ENCODE assay signal across 1 cellular context in genomic region chr14:76947078-76947837, GRCh38.
A peak's percentile ranks its signal among the peaks of the same experiment; 100 is the strongest.
TF ChIP-seq lines count a peak whose summit lies in the region.

No MANE protein-coding gene starts in this region.

TF ChIP-seq in HEK293, 187 proteins besides CTCF, POLR2A, EP300 and RAD21 (continued from another document):
- TF ChIP-seq, protein P1, sequence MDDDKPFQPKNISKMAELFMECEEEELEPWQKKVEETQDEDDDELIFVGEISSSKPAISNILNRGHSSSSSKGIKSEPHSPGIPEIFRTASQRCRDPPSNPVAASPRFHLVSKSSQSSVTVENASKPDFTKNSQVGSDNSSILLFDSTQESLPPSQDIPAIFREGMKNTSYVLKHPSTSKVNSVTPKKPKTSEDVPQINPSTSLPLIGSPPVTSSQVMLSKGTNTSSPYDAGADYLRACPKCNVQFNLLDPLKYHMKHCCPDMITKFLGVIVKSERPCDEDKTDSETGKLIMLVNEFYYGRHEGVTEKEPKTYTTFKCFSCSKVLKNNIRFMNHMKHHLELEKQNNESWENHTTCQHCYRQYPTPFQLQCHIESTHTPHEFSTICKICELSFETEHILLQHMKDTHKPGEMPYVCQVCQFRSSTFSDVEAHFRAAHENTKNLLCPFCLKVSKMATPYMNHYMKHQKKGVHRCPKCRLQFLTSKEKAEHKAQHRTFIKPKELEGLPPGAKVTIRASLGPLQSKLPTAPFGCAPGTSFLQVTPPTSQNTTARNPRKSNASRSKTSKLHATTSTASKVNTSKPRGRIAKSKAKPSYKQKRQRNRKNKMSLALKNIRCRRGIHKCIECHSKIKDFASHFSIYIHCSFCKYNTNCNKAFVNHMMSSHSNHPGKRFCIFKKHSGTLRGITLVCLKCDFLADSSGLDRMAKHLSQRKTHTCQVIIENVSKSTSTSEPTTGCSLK (tag by site-specific recombination; IDR thresholded peaks at IDR 0.05), result no peak
- TF ChIP-seq ZNF629 (tag by site-specific recombination; IDR thresholded peaks at IDR 0.05) (no peak), ZNF510 (tag by site-specific recombination; IDR thresholded peaks at IDR 0.05; ENCODE audit: insufficient replicate concordance) (no peak), ZNF623 (tag by site-specific recombination; IDR thresholded peaks at IDR 0.05) (no peak), ZBTB48 (tag by site-specific recombination; IDR thresholded peaks at IDR 0.05) (no peak), ZEB2 (tag by site-specific recombination; IDR thresholded peaks at IDR 0.05) (no peak), ZBTB26 (tag by site-specific recombination; optimal IDR thresholded peaks at IDR 0.05) (peak; percentile 39), ZNF248 (tag by site-specific recombination; IDR thresholded peaks at IDR 0.05) (no peak), ZNF223 (tag by site-specific recombination; IDR thresholded peaks at IDR 0.05) (peak; percentile 61; the same call in 1 of the 2 replicates), ZBTB21 (tag by site-specific recombination; IDR thresholded peaks at IDR 0.05) (no peak), BCL6B (tag by site-specific recombination; IDR thresholded peaks at IDR 0.05) (no peak), KLF17 (tag by site-specific recombination; IDR thresholded peaks at IDR 0.05) (no peak), GLIS1 (tag by site-specific recombination; IDR thresholded peaks at IDR 0.05) (peak; percentile 62; the same call in 1 of the 2 replicates), ZNF184 (tag by site-specific recombination; IDR thresholded peaks at IDR 0.05) (peak; percentile 51; the same call in 1 of the 2 replicates), ELK4 (IDR thresholded peaks at IDR 0.05; ENCODE audit: borderline replicate concordance, low read depth, low read length) (no peak), ZNF23 (tag by site-specific recombination; IDR thresholded peaks at IDR 0.05; ENCODE audit: borderline replicate concordance) (no peak), ZNF610 (tag by site-specific recombination; IDR thresholded peaks at IDR 0.05; ENCODE audit: borderline replicate concordance) (no peak), ZNF19 (tag by site-specific recombination; IDR thresholded peaks at IDR 0.05; ENCODE audit: low read depth) (no peak), ZNF548 (tag by site-specific recombination; IDR thresholded peaks at IDR 0.05) (no peak), ZNF426 (tag by site-specific recombination; IDR thresholded peaks at IDR 0.05) (no peak), ZNF148 (tag by site-specific recombination; IDR thresholded peaks at IDR 0.05; ENCODE audit: borderline replicate concordance) (no peak), ZBTB17 (tag by site-specific recombination; IDR thresholded peaks at IDR 0.05) (peak; percentile 60), ZNF501 (tag by site-specific recombination; IDR thresholded peaks at IDR 0.05) (no peak), ZNF335 (tag by site-specific recombination; conservative IDR thresholded peaks at IDR 0.05) (peak; percentile 69), ZNF558 (tag by site-specific recombination; IDR thresholded peaks at IDR 0.05) (no peak), ZNF302 (tag by site-specific recombination; IDR thresholded peaks at IDR 0.05; ENCODE audit: low read depth) (no peak), ZXDB (tag by site-specific recombination; IDR thresholded peaks at IDR 0.05) (peak; percentile 86), ZNF530 (tag by site-specific recombination; IDR thresholded peaks at IDR 0.05; ENCODE audit: low read depth) (no peak), ZNF2 (tag by site-specific recombination; IDR thresholded peaks at IDR 0.05) (peak; percentile 35; the same call in 1 of the 2 replicates), GLI4 (tag by site-specific recombination; IDR thresholded peaks at IDR 0.05) (no peak), ZNF366 (tag by site-specific recombination; conservative IDR thresholded peaks at IDR 0.05) (peak; percentile 63), ZNF157 (tag by site-specific recombination; IDR thresholded peaks at IDR 0.05) (no peak), ZNF707 (tag by site-specific recombination; IDR thresholded peaks at IDR 0.05) (no peak), GLIS2 (tag by site-specific recombination; IDR thresholded peaks at IDR 0.05) (0 out of 2 replicates have a peak, but pooled peaks have one; percentile 43), ZNF560 (tag by site-specific recombination; IDR thresholded peaks at IDR 0.05; ENCODE audit: borderline replicate concordance) (no peak), ZNF146 (tag by site-specific recombination; IDR thresholded peaks at IDR 0.05) (no peak), TRIM28 (IDR thresholded peaks at IDR 0.05; ENCODE audit: borderline replicate concordance, low read length) (no peak), ZFP69B (tag by site-specific recombination; IDR thresholded peaks at IDR 0.05) (peak; percentile 70), SP3 (tag by site-specific recombination; IDR thresholded peaks at IDR 0.05) (no peak), ZNF664 (tag by site-specific recombination; IDR thresholded peaks at IDR 0.05) (no peak), ZNF175 (tag by site-specific recombination; IDR thresholded peaks at IDR 0.05) (no peak), SCRT2 (tag by site-specific recombination; IDR thresholded peaks at IDR 0.05) (no peak), ZNF398 (tag by site-specific recombination; IDR thresholded peaks at IDR 0.05) (peak; percentile 88), ZBTB20 (tag by site-specific recombination; IDR thresholded peaks at IDR 0.05) (peak; percentile 31), ZNF654 (tag by site-specific recombination; IDR thresholded peaks at IDR 0.05; ENCODE audit: low read depth) (peak; percentile 21), ZNF350 (tag by site-specific recombination; IDR thresholded peaks at IDR 0.05) (no peak), ZNF292 (tag by site-specific recombination; IDR thresholded peaks at IDR 0.05; ENCODE audit: borderline replicate concordance, low read depth) (no peak), ZNF580 (tag by site-specific recombination; IDR thresholded peaks at IDR 0.05) (no peak), SALL2 (tag by site-specific recombination; IDR thresholded peaks at IDR 0.05; ENCODE audit: borderline replicate concordance) (no peak), ZNF391 (tag by site-specific recombination; IDR thresholded peaks at IDR 0.05; ENCODE audit: borderline replicate concordance, low read depth) (no peak), TCF7L2 (IDR thresholded peaks at IDR 0.05; ENCODE audit: borderline replicate concordance, low read depth, low read length) (no peak), ZNF768 (tag by site-specific recombination; IDR thresholded peaks at IDR 0.05) (no peak), ZNF211 (tag by site-specific recombination; IDR thresholded peaks at IDR 0.05; ENCODE audit: low read depth) (no peak), OVOL3 (tag by site-specific recombination; IDR thresholded peaks at IDR 0.05) (no peak), KLF9 (tag by site-specific recombination; IDR thresholded peaks at IDR 0.05; ENCODE audit: low read depth) (no peak), MEIS1 (CRISPR knock-in tag; IDR thresholded peaks at IDR 0.05; ENCODE audit: borderline replicate concordance) (no peak), ZNF140 (tag by site-specific recombination; IDR thresholded peaks at IDR 0.05) (no peak), ZNF561 (tag by site-specific recombination; IDR thresholded peaks at IDR 0.05; ENCODE audit: borderline replicate concordance) (no peak)
- TF ChIP-seq, protein P2, sequence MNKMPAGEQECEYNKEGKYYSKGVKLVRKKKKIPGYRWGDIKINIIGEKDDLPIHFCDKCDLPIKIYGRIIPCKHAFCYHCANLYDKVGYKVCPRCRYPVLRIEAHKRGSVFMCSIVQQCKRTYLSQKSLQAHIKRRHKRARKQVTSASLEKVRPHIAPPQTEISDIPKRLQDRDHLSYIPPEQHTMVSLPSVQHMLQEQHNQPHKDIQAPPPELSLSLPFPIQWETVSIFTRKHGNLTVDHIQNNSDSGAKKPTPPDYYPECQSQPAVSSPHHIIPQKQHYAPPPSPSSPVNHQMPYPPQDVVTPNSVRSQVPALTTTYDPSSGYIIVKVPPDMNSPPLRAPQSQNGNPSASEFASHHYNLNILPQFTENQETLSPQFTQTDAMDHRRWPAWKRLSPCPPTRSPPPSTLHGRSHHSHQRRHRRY (tag by site-specific recombination; IDR thresholded peaks at IDR 0.05), result no peak
